In the genomic region with DNA sequence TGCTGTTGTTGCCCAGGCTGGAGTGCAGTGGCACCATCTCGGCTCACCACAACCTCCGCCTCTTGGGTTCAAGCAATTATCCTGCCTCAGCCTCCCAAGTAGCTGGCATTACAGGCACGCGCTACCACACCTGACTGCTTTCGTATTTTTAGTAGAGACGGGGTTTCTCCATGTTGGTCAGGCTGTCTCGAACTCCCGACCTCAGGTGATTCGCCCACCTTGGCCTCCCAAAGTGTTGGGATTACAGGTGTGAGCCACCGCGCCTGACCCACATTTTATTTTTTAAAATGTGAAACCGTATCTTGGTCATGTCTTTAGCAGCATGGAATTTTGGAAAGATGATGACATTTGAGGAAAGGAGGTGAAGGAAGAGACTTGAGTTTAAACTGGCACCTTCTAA, we compare ENCODE assay signal across 11 cellular contexts. TPM values are rescaled to one million over a fixed set of nuclear protein-coding genes. Genes with fewer than 3 reads are reported as not detected.
"Had no signal": no experiment of that assay in that cellular context is flagged by ENCODE, and none has a peak within 500 bp of the region (broad histone marks: within the 10 kb centered on the region; RNA-seq: fewer than 3 reads in every experiment).

No MANE protein-coding gene starts in this region.

RNA-seq across cellular contexts. Expression of a gene that starts 47.5 kb away (rescaled TPM):
- total RNA-seq: natural killer cell treated with Interleukin-12 subunit alpha and Interleukin-12 subunit beta and Interleukin-15 and Interleukin-18, amount 100 ng/mL, for 72 hours; osteocyte; posterior vena cava; pulmonary artery endothelial cell; sciatic nerve; spleen; transverse colon had no signal
- polyA plus RNA-seq: naive thymus-derived CD8-positive, alpha-beta T cell; pancreas; spleen had no signal

RNA-seq across cellular contexts. Expression of a gene that starts 55.9 kb away (rescaled TPM):
- total RNA-seq: naive thymus-derived CD8-positive, alpha-beta T cell; neural crest cell; osteocyte; pulmonary artery endothelial cell; right atrium auricular region had no signal
- polyA plus RNA-seq: naive thymus-derived CD8-positive, alpha-beta T cell had no signal
